Comparison of ENCODE assay signal across 18 cellular contexts in the genomic region with DNA sequence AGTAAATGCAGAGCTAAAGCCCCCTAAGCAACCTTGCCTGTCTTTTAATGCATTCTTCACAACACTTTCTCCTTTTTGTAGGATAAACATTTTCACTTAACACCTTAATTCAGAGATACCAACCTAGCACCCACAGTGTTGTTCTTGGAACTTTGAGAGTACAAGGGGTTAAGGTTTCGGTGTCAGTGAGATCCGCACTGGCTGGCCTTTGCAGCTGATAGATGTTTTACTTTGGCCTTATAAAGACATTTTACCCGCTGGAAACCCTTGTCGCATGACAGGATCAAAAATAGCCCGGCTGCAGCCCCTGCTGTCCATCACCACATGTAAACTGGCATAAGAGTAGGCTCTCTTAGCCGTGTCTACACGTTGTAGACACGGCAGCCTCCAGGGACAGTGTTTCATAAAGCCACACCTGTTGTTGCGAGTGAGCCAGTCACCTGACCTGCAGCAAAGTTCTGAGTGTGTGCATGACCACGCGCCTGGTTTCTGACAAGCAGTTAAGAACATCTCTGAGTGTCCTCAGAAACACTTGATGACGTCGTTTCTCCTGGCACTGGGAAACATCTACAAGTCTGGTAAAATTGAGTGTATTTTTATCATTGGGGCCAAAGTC. TPM values are rescaled to one million over a fixed set of nuclear protein-coding genes. Genes with fewer than 3 reads are reported as not detected.
DNase-seq lines count a peak whose midpoint lies in the region; ATAC-seq, FAIRE-seq and TF ChIP-seq lines count a peak whose summit lies in the region.
"Had no signal": no experiment of that assay in that cellular context is flagged by ENCODE, and none has a peak within 500 bp of the region (broad histone marks: within the 10 kb centered on the region; RNA-seq: fewer than 3 reads in every experiment).

No MANE protein-coding gene starts in this region.

- no peak overlapping the region for H3K27ac ChIP-seq in lower lobe of right lung
- H3K27ac ChIP-seq in small intestine (ENCODE audit: low read depth in 1 of 2, low read length in 1 of 2) = no peak overlapping the region
- H3K27ac ChIP-seq: RWPE1 had no signal

- WGBS in small intestine, 3 donors = 26 to 59% (median 44%) methylated on average over 13 of the region's 13 CpGs

- DNase-seq in HTR-8/SVneo (ENCODE audit: insufficient read length, low spot score) (no peak), lower lobe of right lung (peak; percentile 80), small intestine (peak; percentile 32), SKM-1 treated with dmso at 0.1 percent for 144 hours (lab: John Stamatoyannopoulos, UW; ENCODE audit: unreplicated experiment) (no peak), DMS153 (lab: John Stamatoyannopoulos, UW) (no peak), endothelial cell (ENCODE audit: low spot score) (no peak)
- DNase-seq: activated CD4-positive, alpha-beta T cell treated with anti-CD3 and anti-CD28 coated beads, Interleukin-2, amount 50 U/mL, for 48 hours; activated gamma-delta T cell treated with Interleukin-2 at 50 U/mL for 16 hours; central memory CD4-positive, alpha-beta T cell; DMS 273 treated with DMSO at 0.1 percent for 48 hours; NCI-H1105; NCI-H524 treated with DMSO at 0.1 percent for 48 hours; spleen; T-helper 9 cell had no signal

- FAIRE-seq in HTR-8/SVneo (lab: Jason Lieb, UNC) = peak; percentile 51
- no peak for FAIRE-seq in small intestine (lab: Jason Lieb, UNC)

- no peaks in the 10 kb centered on the region for H3K9me3 Mint-ChIP-seq in endothelial cell (ENCODE audit: unreplicated experiment)
- H3K9me3 Mint-ChIP-seq: type B pancreatic cell had no signal

- no peaks in the 10 kb centered on the region for H3K36me3 ChIP-seq in endocrine pancreas (ENCODE audit: control insufficient read depth, insufficient read depth, low read length)
- no peaks in the 10 kb centered on the region for H3K36me3 ChIP-seq in lower lobe of right lung
- no peaks in the 10 kb centered on the region for H3K36me3 ChIP-seq in small intestine (ENCODE audit: control insufficient read depth in 2 of 2, insufficient read depth in 2 of 2, low read length in 2 of 2)
- H3K36me3 ChIP-seq: spleen had no signal

- no peak overlapping the region for H3K27ac Mint-ChIP-seq in endothelial cell (ENCODE audit: unreplicated experiment)
- H3K27ac Mint-ChIP-seq: type B pancreatic cell had no signal

- H3K4me1 ChIP-seq in endocrine pancreas (ENCODE audit: control insufficient read depth, insufficient read depth, low read length) = no peaks in the 10 kb centered on the region
- H3K4me1 ChIP-seq in lower lobe of right lung = peaks cover 5% of the 10 kb centered on the region
- no peaks in the 10 kb centered on the region for H3K4me1 ChIP-seq in small intestine (ENCODE audit: control insufficient read depth in 2 of 2, insufficient read depth in 1 of 2, low read depth in 1 of 2, low read length in 1 of 2)
- H3K4me1 ChIP-seq: spleen had no signal

- H3K27me3 Mint-ChIP-seq in endothelial cell (ENCODE audit: unreplicated experiment) = peaks cover 3% of the 10 kb centered on the region

- no peak overlapping the region for H3K9ac ChIP-seq in endocrine pancreas (ENCODE audit: control insufficient read depth, insufficient read depth, low read length)

- no peak overlapping the region for H3K4me3 Mint-ChIP-seq in endothelial cell (ENCODE audit: unreplicated experiment)
- H3K4me3 Mint-ChIP-seq: type B pancreatic cell had no signal

- H3K27me3 ChIP-seq in endocrine pancreas (ENCODE audit: control insufficient read depth, insufficient read depth, low read length) (no peaks in the 10 kb centered on the region), lower lobe of right lung (ENCODE audit: low read depth) (peaks cover 12% of the 10 kb centered on the region), small intestine (ENCODE audit: control insufficient read depth in 2 of 2, insufficient read depth in 2 of 2, low read length in 2 of 2) (no peaks in the 10 kb centered on the region)

- H3K9me3 ChIP-seq in endocrine pancreas (ENCODE audit: control insufficient read depth, low read length) = no peaks in the 10 kb centered on the region
- no peaks in the 10 kb centered on the region for H3K9me3 ChIP-seq in lower lobe of right lung
- H3K9me3 ChIP-seq in small intestine (ENCODE audit: control insufficient read depth, low read depth) = no peaks in the 10 kb centered on the region
- H3K9me3 ChIP-seq: spleen had no signal

- intact Hi-C loops in lower lobe of right lung (cut with DNase I) = no loop called here

- ATAC-seq in lower lobe of right lung = peak; percentile 97 to 98
- ATAC-seq in HG02623 (IDR thresholded peaks at IDR 0.05; ENCODE audit: unreplicated experiment) = no peak

- H3K36me3 Mint-ChIP-seq in endothelial cell (ENCODE audit: low read depth, unreplicated experiment) = peaks cover 11% of the 10 kb centered on the region
- H3K36me3 Mint-ChIP-seq: type B pancreatic cell had no signal

- TF ChIP-seq CTCF in lower lobe of right lung (IDR thresholded peaks at IDR 0.05) (no peak), endothelial cell (IDR thresholded peaks at IDR 0.05; ENCODE audit: unreplicated experiment) (no peak)

- no peaks in the 10 kb centered on the region for H3K4me1 Mint-ChIP-seq in endothelial cell (ENCODE audit: unreplicated experiment)

- H3K4me3 ChIP-seq in endocrine pancreas (ENCODE audit: control insufficient read depth, insufficient read depth, low read length) = peak overlapping the region; percentile 4
- H3K4me3 ChIP-seq in lower lobe of right lung = no peak overlapping the region
- no peak overlapping the region for H3K4me3 ChIP-seq in small intestine (ENCODE audit: low read depth in 1 of 2, low read length in 2 of 2)
- H3K4me3 ChIP-seq: spleen had no signal

RNA-seq across cellular contexts. Expression of a gene that starts 8.4 kb away (rescaled TPM):
- 1.2 TPM for total RNA-seq in lower lobe of right lung
- polyA plus RNA-seq in small intestine = 1 to 10 TPM in 2 of 3 donors, under 1 TPM in 1; 0.67 to 2.1 (median 1.6) TPM
- total RNA-seq in endothelial cell (ENCODE audit: unreplicated experiment) = 19.6 TPM

Comparison
In these comparisons a context has a peak if more than half of its experiments do, and no peak if none do; other contexts are left out.
1. DNase-seq: peak in lower lobe of right lung (single experiment) and small intestine (single experiment); none in HTR-8/SVneo (single experiment), SKM-1 treated with dmso at 0.1 percent for 144 hours (single experiment), DMS153 (single experiment) and endothelial cell (single experiment).